8 cellular contexts compared by ENCODE assay signal in genomic region chr10:87301466-87302115, GRCh38. TPM values are rescaled to one million over a fixed set of nuclear protein-coding genes. Genes with fewer than 3 reads are reported as not detected.
DNase-seq lines count a peak whose midpoint lies in the region; ATAC-seq and TF ChIP-seq lines count a peak whose summit lies in the region.
"Not testable (repeated sequence)": the region's sequence is repeated elsewhere in the genome, so short reads cannot be mapped to it uniquely, and the experiment has no call there.

No MANE protein-coding gene starts in this region.

- H3K27ac Mint-ChIP-seq in CD4-positive, CD25-positive, alpha-beta regulatory T cell; T-helper 17 cell; activated T-cell treated with anti-CD3 and anti-CD28 coated beads, Interleukin-2, amount 50 U/mL, for 72 hours; nephron: not testable (repeated sequence)

- H3K4me1 Mint-ChIP-seq in CD4-positive, CD25-positive, alpha-beta regulatory T cell; T-helper 17 cell; activated T-cell treated with anti-CD3 and anti-CD28 coated beads, Interleukin-2, amount 50 U/mL, for 72 hours (ENCODE audit: low read depth); nephron: not testable (repeated sequence)

- not testable (repeated sequence) for H3K36me3 Mint-ChIP-seq in CD4-positive, CD25-positive, alpha-beta regulatory T cell; T-helper 17 cell (ENCODE audit: low read depth); activated T-cell treated with anti-CD3 and anti-CD28 coated beads, Interleukin-2, amount 50 U/mL, for 72 hours (ENCODE audit: insufficient read depth in 2 of 2); nephron (ENCODE audit: low read depth)

- H3K27ac ChIP-seq in CD4-positive, CD25-positive, alpha-beta regulatory T cell (ENCODE audit: insufficient read depth, low read length, poor library complexity, severe bottlenecking): not testable (repeated sequence)

- not testable (repeated sequence) for H3K4me3 ChIP-seq in CD4-positive, CD25-positive, alpha-beta regulatory T cell (ENCODE audit: low read depth, low read length)

- H3K4me1 ChIP-seq in CD4-positive, CD25-positive, alpha-beta regulatory T cell (ENCODE audit: control insufficient read depth, insufficient read depth, low read length, poor library complexity, severe bottlenecking): not testable (repeated sequence)

- not testable (repeated sequence) for H3K27me3 ChIP-seq in CD4-positive, CD25-positive, alpha-beta regulatory T cell (ENCODE audit: control insufficient read depth, insufficient read depth, low read length)

- not testable (repeated sequence) for H3K9me3 Mint-ChIP-seq in CD4-positive, CD25-positive, alpha-beta regulatory T cell; activated T-cell treated with anti-CD3 and anti-CD28 coated beads, Interleukin-2, amount 50 U/mL, for 72 hours; nephron

- not testable (repeated sequence) for H3K4me3 Mint-ChIP-seq in CD4-positive, CD25-positive, alpha-beta regulatory T cell; T-helper 17 cell; activated T-cell treated with anti-CD3 and anti-CD28 coated beads, Interleukin-2, amount 50 U/mL, for 72 hours; nephron

- not testable (repeated sequence) for H3K27me3 Mint-ChIP-seq in CD4-positive, CD25-positive, alpha-beta regulatory T cell; T-helper 17 cell; activated T-cell treated with anti-CD3 and anti-CD28 coated beads, Interleukin-2, amount 50 U/mL, for 72 hours (ENCODE audit: low read depth); nephron (ENCODE audit: low read depth)

- peak; percentile 11 to 25 (median 20) for TF ChIP-seq CTCF in nephron (IDR thresholded peaks at IDR 0.05; ENCODE audit: unreplicated experiment in 3 of 3)

- peak in 1 of 3 donors; percentile 10 for DNase-seq in CD4-positive, CD25-positive, alpha-beta regulatory T cell
- DNase-seq in T-helper 17 cell: peak in 2 of 3 donors; percentile 12 to 23
- DNase-seq in activated T-cell treated with anti-CD3 and anti-CD28 coated beads, Interleukin-2, amount 50 U/mL, for 72 hours: peak; percentile 20 to 34
- peak; percentile 0 for DNase-seq in stimulated activated CD8-positive, alpha-beta memory T cell treated with anti-CD3 and anti-CD28 coated beads, Interleukin-15, amount 100 ng/mL, for 24 hours (ENCODE audit: low read depth)

- not testable (repeated sequence) for H3K36me3 ChIP-seq in CD4-positive, CD25-positive, alpha-beta regulatory T cell (ENCODE audit: control insufficient read depth, insufficient read depth, low read length)

- not testable (repeated sequence) for H3K9me3 ChIP-seq in CD4-positive, CD25-positive, alpha-beta regulatory T cell (ENCODE audit: control insufficient read depth in 2 of 2, low read length in 2 of 2); T-helper 17 cell (ENCODE audit: control insufficient read depth, low read length, poor library complexity, severe bottlenecking)

- peak; percentile 82 to 86 for ATAC-seq in CD4-positive, CD25-positive, alpha-beta regulatory T cell (ENCODE audit: low read depth in 2 of 2)
- peak; percentile 82 for ATAC-seq in GM19467 (IDR thresholded peaks at IDR 0.05; ENCODE audit: unreplicated experiment)
- ATAC-seq in HG02973 (IDR thresholded peaks at IDR 0.05; ENCODE audit: unreplicated experiment): peak; percentile 87
- ATAC-seq in T-helper 17 cell: peak; percentile 91
- ATAC-seq in activated T-cell treated with anti-CD3 and anti-CD28 coated beads, Interleukin-2, amount 50 U/mL, for 72 hours (replicated peaks in 1 of 2): peak; percentile 92 to 94
- ATAC-seq in esophagus mucosa: peak; percentile 93

RNA-seq across cellular contexts. Expression of gene NUTM2D, which starts 56.0 kb away (rescaled TPM):
- 3.6 TPM for total RNA-seq in CD4-positive, CD25-positive, alpha-beta regulatory T cell
- under 1 TPM in 1 of 4 donors, not detected in 3; 0.09 TPM for polyA plus RNA-seq in CD4-positive, CD25-positive, alpha-beta regulatory T cell
- total RNA-seq in T-helper 17 cell (1 to 10 TPM; 1.6 to 2.3 TPM), esophagus mucosa (1.8 TPM)
- 1 to 10 TPM; 1.5 to 1.6 TPM for total RNA-seq in activated T-cell treated with anti-CD3 and anti-CD28 coated beads, Interleukin-2, amount 50 U/mL, for 72 hours
